In the genomic region with DNA sequence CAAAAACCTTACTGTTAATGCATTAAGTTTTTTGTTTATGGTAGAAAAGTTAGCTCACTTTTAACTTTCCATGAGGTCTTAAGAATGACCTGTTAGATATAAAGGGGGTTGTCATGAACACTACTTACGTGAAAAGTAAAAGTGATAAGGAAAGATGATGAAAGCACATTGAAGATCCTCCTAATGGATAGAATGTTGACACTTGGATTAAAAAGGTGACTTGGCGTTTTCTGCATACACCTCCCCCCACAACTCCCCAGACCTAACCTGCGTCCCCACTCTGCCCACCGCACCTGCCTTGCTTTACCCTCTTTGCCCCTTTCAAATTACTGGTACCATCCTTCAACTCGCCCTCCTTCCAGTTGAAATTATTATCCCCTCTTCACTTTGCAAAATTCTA, we compare ENCODE assay signal across 24 cellular contexts.
"Had no signal": no experiment of that assay in that cellular context is flagged by ENCODE, and none has a peak within 500 bp of the region (broad histone marks: within the 10 kb centered on the region; RNA-seq: fewer than 3 reads in every experiment).

No MANE protein-coding gene starts in this region.

- H3K4me1 ChIP-seq: foreskin keratinocyte, prostate gland had no signal

- H3K4me3 Mint-ChIP-seq: activated naive CD4-positive, alpha-beta T cell treated with anti-CD3 and anti-CD28 coated beads for 36 hours; activated T-cell treated with anti-CD3 and anti-CD28 coated beads, Interleukin-2, amount 50 U/mL, for 4 hours; natural killer cell had no signal

- H3K9me3 Mint-ChIP-seq: activated naive CD4-positive, alpha-beta T cell treated with anti-CD3 and anti-CD28 coated beads for 36 hours; activated T-cell treated with anti-CD3 and anti-CD28 coated beads, Interleukin-2, amount 50 U/mL, for 4 hours; natural killer cell had no signal

- H3K9me3 ChIP-seq: left lung, neutrophil, ovary, prostate gland, tibial nerve had no signal

- H3K36me3 ChIP-seq: left lung, neutrophil, ovary, prostate gland, tibial nerve had no signal

- FAIRE-seq: bronchial epithelial cell, urothelium cell line had no signal

- H3K27me3 ChIP-seq: foreskin keratinocyte, left lung, neutrophil, ovary, tibial nerve had no signal

- ATAC-seq: activated T-cell treated with anti-CD3 and anti-CD28 coated beads, Interleukin-2, amount 50 U/mL, for 4 hours; foreskin keratinocyte; left lung; natural killer cell had no signal

- DNase-seq: activated CD8-positive, alpha-beta memory T cell treated with anti-CD3 and anti-CD28 coated beads for 24 hours; activated CD8-positive, alpha-beta memory T cell treated with anti-CD3 and anti-CD28 coated beads, Interleukin-2, amount 50 U/mL, for 48 hours; activated effector memory CD4-positive, alpha-beta T cell treated with Interleukin-2 at 50 U/mL for 16 hours; activated naive CD4-positive, alpha-beta T cell treated with anti-CD3 and anti-CD28 coated beads for 36 hours; activated T-cell treated with anti-CD3 and anti-CD28 coated beads, Interleukin-2, amount 50 U/mL, for 4 hours; amygdala; cortex of kidney; foreskin keratinocyte; glutamatergic neuron; kidney glomerular epithelial cell; left lung; midbrain; natural killer cell; ovary; stimulated activated CD4-positive, alpha-beta T cell treated with anti-CD3 and anti-CD28 coated beads, Interleukin-4, amount 100 ng/mL, for 24 hours; stimulated activated naive CD4-positive, alpha-beta T cell treated with Interleukin-2 at 50 U/mL for 16 hours; substantia nigra; T-helper 1 cell; T-helper 9 cell had no signal

- H3K27ac ChIP-seq: foreskin keratinocyte, neutrophil, prostate gland had no signal

- H3K27ac Mint-ChIP-seq: activated naive CD4-positive, alpha-beta T cell treated with anti-CD3 and anti-CD28 coated beads for 36 hours; natural killer cell had no signal

- H3K4me3 ChIP-seq: left lung, ovary, prostate gland, tibial nerve had no signal

- H3K36me3 Mint-ChIP-seq: natural killer cell had no signal
